In the genomic region with DNA sequence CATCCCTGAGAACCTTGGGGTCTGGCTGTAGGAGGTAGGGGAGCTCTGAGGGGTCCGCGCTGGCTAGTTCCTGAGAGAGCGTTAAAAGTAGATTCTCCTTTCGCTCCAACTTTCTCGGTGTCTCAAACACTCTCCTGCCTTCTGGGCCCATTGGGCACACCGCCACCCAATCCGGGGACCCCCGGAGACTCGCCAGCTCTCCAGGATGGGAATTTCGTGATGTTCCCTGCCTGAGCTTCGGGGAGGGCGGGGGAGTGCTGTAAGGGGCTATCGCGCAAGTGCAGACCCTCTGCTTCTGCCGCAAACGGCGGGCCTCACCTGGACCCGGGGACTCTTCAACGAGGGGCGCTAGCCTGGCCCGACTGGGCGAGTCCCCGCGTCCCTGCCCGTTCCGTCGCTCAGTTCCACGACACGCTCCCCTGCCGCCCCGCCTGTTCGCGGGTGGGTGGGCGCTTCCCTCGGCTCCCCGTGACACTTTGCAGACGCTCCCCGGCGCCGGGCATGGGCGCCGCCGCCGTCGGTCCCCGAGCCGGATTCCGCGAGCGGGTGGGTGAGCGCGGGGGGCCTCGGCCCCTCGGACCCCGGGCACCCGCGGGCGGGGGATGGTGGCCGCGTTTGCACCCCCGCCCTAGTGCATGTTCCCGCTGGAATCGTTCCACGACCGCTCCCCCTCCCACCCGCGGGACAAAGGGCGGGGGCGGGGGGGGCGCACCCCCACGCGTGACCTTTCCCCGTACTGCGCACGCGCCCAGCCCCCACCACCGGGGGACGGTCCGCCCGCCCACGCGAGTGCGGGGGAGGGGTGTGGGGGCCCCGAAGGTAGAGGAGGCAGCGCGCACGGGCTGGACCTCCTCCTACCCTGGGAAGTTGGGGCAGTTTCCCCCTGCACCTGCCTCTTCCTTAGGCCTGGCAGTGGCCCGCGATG, we compare ENCODE assay signal across 1 cellular context.
A peak's percentile ranks its signal among the peaks of the same experiment; 100 is the strongest.
TF ChIP-seq lines count a peak whose summit lies in the region.

A gene (plus strand): TSS at position 481 of the 925 bp plus-strand sequence. CDS start 835 bp downstream, outside the sequence.

TF ChIP-seq in HEK293, 187 proteins besides CTCF, POLR2A, EP300 and RAD21 (continued from another document and continues in another):
- TF ChIP-seq, protein P1, sequence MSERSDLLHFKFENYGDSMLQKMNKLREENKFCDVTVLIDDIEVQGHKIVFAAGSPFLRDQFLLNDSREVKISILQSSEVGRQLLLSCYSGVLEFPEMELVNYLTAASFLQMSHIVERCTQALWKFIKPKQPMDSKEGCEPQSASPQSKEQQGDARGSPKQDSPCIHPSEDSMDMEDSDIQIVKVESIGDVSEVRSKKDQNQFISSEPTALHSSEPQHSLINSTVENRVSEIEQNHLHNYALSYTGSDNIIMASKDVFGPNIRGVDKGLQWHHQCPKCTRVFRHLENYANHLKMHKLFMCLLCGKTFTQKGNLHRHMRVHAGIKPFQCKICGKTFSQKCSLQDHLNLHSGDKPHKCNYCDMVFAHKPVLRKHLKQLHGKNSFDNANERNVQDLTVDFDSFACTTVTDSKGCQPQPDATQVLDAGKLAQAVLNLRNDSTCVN (tag by site-specific recombination; optimal IDR thresholded peaks at IDR 0.05): peak; percentile 87
- TF ChIP-seq ZNF112 (tag by site-specific recombination; IDR thresholded peaks at IDR 0.05) (no peak), KLF1 (tag by site-specific recombination; IDR thresholded peaks at IDR 0.05) (peak; percentile 65; the same call in 1 of the 2 replicates), ZSCAN30 (tag by site-specific recombination; IDR thresholded peaks at IDR 0.05) (0 out of 2 replicates have a peak, but pooled peaks have one; percentile 35), ZFP37 (tag by site-specific recombination; IDR thresholded peaks at IDR 0.05) (peak; percentile 77; the same call in 1 of the 2 replicates), KLF10 (tag by site-specific recombination; IDR thresholded peaks at IDR 0.05) (peak; percentile 75), ZNF140 (tag by site-specific recombination; IDR thresholded peaks at IDR 0.05) (no peak), IKZF3 (tag by site-specific recombination; IDR thresholded peaks at IDR 0.05) (peak; percentile 73), ZNF19 (tag by site-specific recombination; IDR thresholded peaks at IDR 0.05; ENCODE audit: low read depth) (no peak), GLI2 (tag by site-specific recombination; IDR thresholded peaks at IDR 0.05; ENCODE audit: borderline replicate concordance, low read depth) (no peak), ZFHX2 (tag by site-specific recombination; conservative IDR thresholded peaks at IDR 0.05) (peak; percentile 99), ZFP69B (tag by site-specific recombination; IDR thresholded peaks at IDR 0.05) (peak; percentile 59; the same call in 1 of the 2 replicates), ZNF184 (tag by site-specific recombination; IDR thresholded peaks at IDR 0.05) (0 out of 2 replicates have a peak, but pooled peaks have one; percentile 51), RBAK (tag by site-specific recombination; IDR thresholded peaks at IDR 0.05) (no peak), HOXA7 (CRISPR knock-in tag; IDR thresholded peaks at IDR 0.05; ENCODE audit: borderline replicate concordance) (no peak), SP7 (tag by site-specific recombination; IDR thresholded peaks at IDR 0.05) (peak; percentile 82), FEZF1 (tag by site-specific recombination; IDR thresholded peaks at IDR 0.05) (0 out of 2 replicates have a peak, but pooled peaks have one; percentile 6), ZNF544 (tag by site-specific recombination; IDR thresholded peaks at IDR 0.05) (no peak), EGR2 (tag by site-specific recombination; IDR thresholded peaks at IDR 0.05; ENCODE audit: low read depth) (peak; percentile 96), ZNF138 (tag by site-specific recombination; IDR thresholded peaks at IDR 0.05; ENCODE audit: borderline replicate concordance) (no peak), ZNF843 (tag by site-specific recombination; IDR thresholded peaks at IDR 0.05) (peak; percentile 16; the same call in 1 of the 2 replicates), PRDM1 (tag by site-specific recombination; IDR thresholded peaks at IDR 0.05) (peak; percentile 88), YY2 (tag by site-specific recombination; IDR thresholded peaks at IDR 0.05) (peak; percentile 59; the same call in 1 of the 2 replicates), BCL11B (tag by site-specific recombination; IDR thresholded peaks at IDR 0.05; ENCODE audit: low read depth) (peak; percentile 59; the same call in 1 of the 2 replicates)
- TF ChIP-seq, protein P2, sequence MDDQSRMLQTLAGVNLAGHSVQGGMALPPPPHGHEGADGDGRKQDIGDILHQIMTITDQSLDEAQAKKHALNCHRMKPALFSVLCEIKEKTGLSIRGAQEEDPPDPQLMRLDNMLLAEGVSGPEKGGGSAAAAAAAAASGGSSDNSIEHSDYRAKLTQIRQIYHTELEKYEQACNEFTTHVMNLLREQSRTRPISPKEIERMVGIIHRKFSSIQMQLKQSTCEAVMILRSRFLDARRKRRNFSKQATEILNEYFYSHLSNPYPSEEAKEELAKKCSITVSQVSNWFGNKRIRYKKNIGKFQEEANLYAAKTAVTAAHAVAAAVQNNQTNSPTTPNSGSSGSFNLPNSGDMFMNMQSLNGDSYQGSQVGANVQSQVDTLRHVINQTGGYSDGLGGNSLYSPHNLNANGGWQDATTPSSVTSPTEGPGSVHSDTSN (CRISPR knock-in tag; IDR thresholded peaks at IDR 0.05): 0 out of 2 replicates have a peak, but pooled peaks have one; percentile 31
- TF ChIP-seq, protein P3, sequence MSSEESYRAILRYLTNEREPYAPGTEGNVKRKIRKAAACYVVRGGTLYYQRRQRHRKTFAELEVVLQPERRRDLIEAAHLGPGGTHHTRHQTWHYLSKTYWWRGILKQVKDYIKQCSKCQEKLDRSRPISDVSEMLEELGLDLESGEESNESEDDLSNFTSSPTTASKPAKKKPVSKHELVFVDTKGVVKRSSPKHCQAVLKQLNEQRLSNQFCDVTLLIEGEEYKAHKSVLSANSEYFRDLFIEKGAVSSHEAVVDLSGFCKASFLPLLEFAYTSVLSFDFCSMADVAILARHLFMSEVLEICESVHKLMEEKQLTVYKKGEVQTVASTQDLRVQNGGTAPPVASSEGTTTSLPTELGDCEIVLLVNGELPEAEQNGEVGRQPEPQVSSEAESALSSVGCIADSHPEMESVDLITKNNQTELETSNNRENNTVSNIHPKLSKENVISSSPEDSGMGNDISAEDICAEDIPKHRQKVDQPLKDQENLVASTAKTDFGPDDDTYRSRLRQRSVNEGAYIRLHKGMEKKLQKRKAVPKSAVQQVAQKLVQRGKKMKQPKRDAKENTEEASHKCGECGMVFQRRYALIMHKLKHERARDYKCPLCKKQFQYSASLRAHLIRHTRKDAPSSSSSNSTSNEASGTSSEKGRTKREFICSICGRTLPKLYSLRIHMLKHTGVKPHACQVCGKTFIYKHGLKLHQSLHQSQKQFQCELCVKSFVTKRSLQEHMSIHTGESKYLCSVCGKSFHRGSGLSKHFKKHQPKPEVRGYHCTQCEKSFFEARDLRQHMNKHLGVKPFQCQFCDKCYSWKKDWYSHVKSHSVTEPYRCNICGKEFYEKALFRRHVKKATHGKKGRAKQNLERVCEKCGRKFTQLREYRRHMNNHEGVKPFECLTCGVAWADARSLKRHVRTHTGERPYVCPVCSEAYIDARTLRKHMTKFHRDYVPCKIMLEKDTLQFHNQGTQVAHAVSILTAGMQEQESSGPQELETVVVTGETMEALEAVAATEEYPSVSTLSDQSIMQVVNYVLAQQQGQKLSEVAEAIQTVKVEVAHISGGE (tag by site-specific recombination; conservative IDR thresholded peaks at IDR 0.05; ENCODE audit: low read depth): peak; percentile 85
- TF ChIP-seq, protein P4, sequence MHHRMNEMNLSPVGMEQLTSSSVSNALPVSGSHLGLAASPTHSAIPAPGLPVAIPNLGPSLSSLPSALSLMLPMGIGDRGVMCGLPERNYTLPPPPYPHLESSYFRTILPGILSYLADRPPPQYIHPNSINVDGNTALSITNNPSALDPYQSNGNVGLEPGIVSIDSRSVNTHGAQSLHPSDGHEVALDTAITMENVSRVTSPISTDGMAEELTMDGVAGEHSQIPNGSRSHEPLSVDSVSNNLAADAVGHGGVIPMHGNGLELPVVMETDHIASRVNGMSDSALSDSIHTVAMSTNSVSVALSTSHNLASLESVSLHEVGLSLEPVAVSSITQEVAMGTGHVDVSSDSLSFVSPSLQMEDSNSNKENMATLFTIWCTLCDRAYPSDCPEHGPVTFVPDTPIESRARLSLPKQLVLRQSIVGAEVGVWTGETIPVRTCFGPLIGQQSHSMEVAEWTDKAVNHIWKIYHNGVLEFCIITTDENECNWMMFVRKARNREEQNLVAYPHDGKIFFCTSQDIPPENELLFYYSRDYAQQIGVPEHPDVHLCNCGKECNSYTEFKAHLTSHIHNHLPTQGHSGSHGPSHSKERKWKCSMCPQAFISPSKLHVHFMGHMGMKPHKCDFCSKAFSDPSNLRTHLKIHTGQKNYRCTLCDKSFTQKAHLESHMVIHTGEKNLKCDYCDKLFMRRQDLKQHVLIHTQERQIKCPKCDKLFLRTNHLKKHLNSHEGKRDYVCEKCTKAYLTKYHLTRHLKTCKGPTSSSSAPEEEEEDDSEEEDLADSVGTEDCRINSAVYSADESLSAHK (tag by site-specific recombination; IDR thresholded peaks at IDR 0.05): peak; percentile 65
- TF ChIP-seq, protein P5, sequence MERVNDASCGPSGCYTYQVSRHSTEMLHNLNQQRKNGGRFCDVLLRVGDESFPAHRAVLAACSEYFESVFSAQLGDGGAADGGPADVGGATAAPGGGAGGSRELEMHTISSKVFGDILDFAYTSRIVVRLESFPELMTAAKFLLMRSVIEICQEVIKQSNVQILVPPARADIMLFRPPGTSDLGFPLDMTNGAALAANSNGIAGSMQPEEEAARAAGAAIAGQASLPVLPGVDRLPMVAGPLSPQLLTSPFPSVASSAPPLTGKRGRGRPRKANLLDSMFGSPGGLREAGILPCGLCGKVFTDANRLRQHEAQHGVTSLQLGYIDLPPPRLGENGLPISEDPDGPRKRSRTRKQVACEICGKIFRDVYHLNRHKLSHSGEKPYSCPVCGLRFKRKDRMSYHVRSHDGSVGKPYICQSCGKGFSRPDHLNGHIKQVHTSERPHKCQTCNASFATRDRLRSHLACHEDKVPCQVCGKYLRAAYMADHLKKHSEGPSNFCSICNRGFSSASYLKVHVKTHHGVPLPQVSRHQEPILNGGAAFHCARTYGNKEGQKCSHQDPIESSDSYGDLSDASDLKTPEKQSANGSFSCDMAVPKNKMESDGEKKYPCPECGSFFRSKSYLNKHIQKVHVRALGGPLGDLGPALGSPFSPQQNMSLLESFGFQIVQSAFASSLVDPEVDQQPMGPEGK (tag by site-specific recombination; IDR thresholded peaks at IDR 0.05): peak; percentile 98
- TF ChIP-seq, protein P6, sequence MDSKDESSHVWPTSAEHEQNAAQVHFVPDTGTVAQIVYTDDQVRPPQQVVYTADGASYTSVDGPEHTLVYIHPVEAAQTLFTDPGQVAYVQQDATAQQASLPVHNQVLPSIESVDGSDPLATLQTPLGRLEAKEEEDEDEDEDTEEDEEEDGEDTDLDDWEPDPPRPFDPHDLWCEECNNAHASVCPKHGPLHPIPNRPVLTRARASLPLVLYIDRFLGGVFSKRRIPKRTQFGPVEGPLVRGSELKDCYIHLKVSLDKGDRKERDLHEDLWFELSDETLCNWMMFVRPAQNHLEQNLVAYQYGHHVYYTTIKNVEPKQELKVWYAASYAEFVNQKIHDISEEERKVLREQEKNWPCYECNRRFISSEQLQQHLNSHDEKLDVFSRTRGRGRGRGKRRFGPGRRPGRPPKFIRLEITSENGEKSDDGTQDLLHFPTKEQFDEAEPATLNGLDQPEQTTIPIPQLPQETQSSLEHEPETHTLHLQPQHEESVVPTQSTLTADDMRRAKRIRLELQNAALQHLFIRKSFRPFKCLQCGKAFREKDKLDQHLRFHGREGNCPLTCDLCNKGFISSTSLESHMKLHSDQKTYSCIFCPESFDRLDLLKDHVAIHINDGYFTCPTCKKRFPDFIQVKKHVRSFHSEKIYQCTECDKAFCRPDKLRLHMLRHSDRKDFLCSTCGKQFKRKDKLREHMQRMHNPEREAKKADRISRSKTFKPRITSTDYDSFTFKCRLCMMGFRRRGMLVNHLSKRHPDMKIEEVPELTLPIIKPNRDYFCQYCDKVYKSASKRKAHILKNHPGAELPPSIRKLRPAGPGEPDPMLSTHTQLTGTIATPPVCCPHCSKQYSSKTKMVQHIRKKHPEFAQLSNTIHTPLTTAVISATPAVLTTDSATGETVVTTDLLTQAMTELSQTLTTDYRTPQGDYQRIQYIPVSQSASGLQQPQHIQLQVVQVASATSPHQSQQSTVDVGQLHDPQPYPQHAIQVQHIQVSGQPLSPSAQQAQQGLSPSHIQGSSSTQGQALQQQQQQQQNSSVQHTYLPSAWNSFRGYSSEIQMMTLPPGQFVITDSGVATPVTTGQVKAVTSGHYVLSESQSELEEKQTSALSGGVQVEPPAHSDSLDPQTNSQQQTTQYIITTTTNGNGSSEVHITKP (tag by site-specific recombination; IDR thresholded peaks at IDR 0.05): peak; percentile 97
- TF ChIP-seq, protein P7, sequence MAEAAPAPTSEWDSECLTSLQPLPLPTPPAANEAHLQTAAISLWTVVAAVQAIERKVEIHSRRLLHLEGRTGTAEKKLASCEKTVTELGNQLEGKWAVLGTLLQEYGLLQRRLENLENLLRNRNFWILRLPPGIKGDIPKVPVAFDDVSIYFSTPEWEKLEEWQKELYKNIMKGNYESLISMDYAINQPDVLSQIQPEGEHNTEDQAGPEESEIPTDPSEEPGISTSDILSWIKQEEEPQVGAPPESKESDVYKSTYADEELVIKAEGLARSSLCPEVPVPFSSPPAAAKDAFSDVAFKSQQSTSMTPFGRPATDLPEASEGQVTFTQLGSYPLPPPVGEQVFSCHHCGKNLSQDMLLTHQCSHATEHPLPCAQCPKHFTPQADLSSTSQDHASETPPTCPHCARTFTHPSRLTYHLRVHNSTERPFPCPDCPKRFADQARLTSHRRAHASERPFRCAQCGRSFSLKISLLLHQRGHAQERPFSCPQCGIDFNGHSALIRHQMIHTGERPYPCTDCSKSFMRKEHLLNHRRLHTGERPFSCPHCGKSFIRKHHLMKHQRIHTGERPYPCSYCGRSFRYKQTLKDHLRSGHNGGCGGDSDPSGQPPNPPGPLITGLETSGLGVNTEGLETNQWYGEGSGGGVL (tag by site-specific recombination; IDR thresholded peaks at IDR 0.05): peak; percentile 67
- TF ChIP-seq, protein P8, sequence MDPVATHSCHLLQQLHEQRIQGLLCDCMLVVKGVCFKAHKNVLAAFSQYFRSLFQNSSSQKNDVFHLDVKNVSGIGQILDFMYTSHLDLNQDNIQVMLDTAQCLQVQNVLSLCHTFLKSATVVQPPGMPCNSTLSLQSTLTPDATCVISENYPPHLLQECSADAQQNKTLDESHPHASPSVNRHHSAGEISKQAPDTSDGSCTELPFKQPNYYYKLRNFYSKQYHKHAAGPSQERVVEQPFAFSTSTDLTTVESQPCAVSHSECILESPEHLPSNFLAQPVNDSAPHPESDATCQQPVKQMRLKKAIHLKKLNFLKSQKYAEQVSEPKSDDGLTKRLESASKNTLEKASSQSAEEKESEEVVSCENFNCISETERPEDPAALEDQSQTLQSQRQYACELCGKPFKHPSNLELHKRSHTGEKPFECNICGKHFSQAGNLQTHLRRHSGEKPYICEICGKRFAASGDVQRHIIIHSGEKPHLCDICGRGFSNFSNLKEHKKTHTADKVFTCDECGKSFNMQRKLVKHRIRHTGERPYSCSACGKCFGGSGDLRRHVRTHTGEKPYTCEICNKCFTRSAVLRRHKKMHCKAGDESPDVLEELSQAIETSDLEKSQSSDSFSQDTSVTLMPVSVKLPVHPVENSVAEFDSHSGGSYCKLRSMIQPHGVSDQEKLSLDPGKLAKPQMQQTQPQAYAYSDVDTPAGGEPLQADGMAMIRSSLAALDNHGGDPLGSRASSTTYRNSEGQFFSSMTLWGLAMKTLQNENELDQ (tag by site-specific recombination; IDR thresholded peaks at IDR 0.05; ENCODE audit: low read depth): no peak
